ENCODE assay signal across 8 cellular contexts in the genomic region with DNA sequence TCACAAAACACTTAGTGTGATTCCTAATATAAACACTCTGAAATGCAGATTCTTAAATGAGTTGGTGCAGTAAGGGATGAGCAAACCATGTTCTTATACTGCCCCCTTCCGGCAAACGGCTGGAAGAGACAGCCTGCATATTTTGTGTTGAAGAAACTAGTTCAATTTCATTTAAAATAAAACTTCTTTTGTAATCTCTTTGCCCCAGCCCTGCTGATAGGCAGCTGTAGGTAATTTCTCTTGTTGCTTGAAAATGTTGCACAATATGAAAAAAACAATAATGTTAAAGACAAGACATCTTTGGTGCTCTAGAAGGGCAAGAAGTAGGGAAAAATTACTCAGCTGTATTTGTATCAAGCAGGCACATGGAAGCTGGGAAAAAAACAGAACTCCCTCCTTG.
A peak's percentile ranks its signal among the peaks of the same experiment; 100 is the strongest.
DNase-seq lines count a peak whose midpoint lies in the region; TF ChIP-seq lines count a peak whose summit lies in the region.

No MANE protein-coding gene starts in this region.

- TF ChIP-seq CTCF in 22Rv1 (IDR thresholded peaks at IDR 0.05) (peak; percentile 83), stomach (IDR thresholded peaks at IDR 0.05) (peak in 5 of 7 experiments; percentile 43 to 71 (median 61))

- H3K4me3 ChIP-seq in effector memory CD4-positive, alpha-beta T cell (ENCODE audit: insufficient read depth, low read depth, low read length, poor library complexity, severe bottlenecking), result no peak overlapping the region
- no peak overlapping the region for H3K4me3 ChIP-seq in stomach

- no peak for TF ChIP-seq POLR2A in stomach (IDR thresholded peaks at IDR 0.05)

- H3K27ac ChIP-seq in 22Rv1, result no peak overlapping the region
- no peak overlapping the region for H3K27ac ChIP-seq in effector memory CD4-positive, alpha-beta T cell (ENCODE audit: insufficient read depth, low read length, poor library complexity, severe bottlenecking)
- no peak overlapping the region for H3K27ac ChIP-seq in stomach

- WGBS in stomach, 5 donors, result 0 to 3% (median 2%) methylated on average over 2 of the region's 2 CpGs

- no peak for TF ChIP-seq EP300 in stomach (IDR thresholded peaks at IDR 0.05)

- H3K4me1 ChIP-seq in effector memory CD4-positive, alpha-beta T cell (ENCODE audit: control insufficient read depth, insufficient read depth, low read length, poor library complexity, severe bottlenecking), result no peaks in the 10 kb centered on the region
- H3K4me1 ChIP-seq in stomach, result no peaks in the 10 kb centered on the region

- no peaks in the 10 kb centered on the region for H3K9me3 ChIP-seq in effector memory CD4-positive, alpha-beta T cell (ENCODE audit: control insufficient read depth, low read length)
- no peaks in the 10 kb centered on the region for H3K9me3 ChIP-seq in stomach

- H3K27me3 ChIP-seq in effector memory CD4-positive, alpha-beta T cell (replicated peaks; ENCODE audit: control insufficient read depth, insufficient read depth, low read length, poor library complexity, severe bottlenecking), result no peaks in the 10 kb centered on the region
- no peaks in the 10 kb centered on the region for H3K27me3 ChIP-seq in stomach

- intact Hi-C loops in stomach (cut with DNase I; ENCODE audit: low total_unique reads), result no loop called here

- POLR2A ChIA-PET in HEK293T (lab: Yijun Ruan, JAX), result no interaction called here

- CTCF ChIA-PET in HEK293T (lab: Yijun Ruan, JAX), result interaction anchor here (0.5 to 1.4 kb wide), 8 partner anchors 42 to 1947 kb away, joined by 3 to 4 read pairs (median 3); no protein-coding TSS in a partner anchor

- no peaks in the 10 kb centered on the region for H3K36me3 ChIP-seq in effector memory CD4-positive, alpha-beta T cell (ENCODE audit: control insufficient read depth, insufficient read depth, low read length)
- H3K36me3 ChIP-seq in stomach, result no peaks in the 10 kb centered on the region

- peak; percentile 76 for DNase-seq in GM03348 (ENCODE audit: low spot score)
- peak; percentile 50 for DNase-seq in HEK293T (ENCODE audit: extremely low spot score)
- DNase-seq in NCI-H1694 (lab: John Stamatoyannopoulos, UW), result peak; percentile 20
- DNase-seq in activated CD4-positive, alpha-beta T cell treated with anti-CD3 and anti-CD28 coated beads for 48 hours, result peak; percentile 66
- DNase-seq in effector memory CD4-positive, alpha-beta T cell, result peak in 2 of 3 donors; percentile 8 to 31
- DNase-seq in midbrain (lab: John Stamatoyannopoulos, UW), result peak; percentile 77
- DNase-seq in stomach, result peak; percentile 53

TF ChIP-seq in HEK293T, 16 proteins besides CTCF, POLR2A, EP300 and RAD21:
- TF ChIP-seq ZNF384 (IDR thresholded peaks at IDR 0.05), result no peak
- no peak for TF ChIP-seq FOXA1 (IDR thresholded peaks at IDR 0.05)
- TF ChIP-seq L3MBTL2 (conservative IDR thresholded peaks at IDR 0.05), result no peak
- no peak for TF ChIP-seq LEF1 (IDR thresholded peaks at IDR 0.05; ENCODE audit: borderline replicate concordance)
- TF ChIP-seq NFRKB (IDR thresholded peaks at IDR 0.05), result no peak

Comparison
In these comparisons a context has a peak if more than half of its experiments do, and no peak if none do; other contexts are left out.
1. DNase-seq: peak in every context shown above with its lines; median percentile 77 in midbrain; 76 in GM03348; 66 in activated CD4-positive, alpha-beta T cell treated with anti-CD3 and anti-CD28 coated beads for 48 hours; 53 in stomach; 50 in HEK293T; 20 in NCI-H1694; 20 in effector memory CD4-positive, alpha-beta T cell.